1 cellular context compared by ENCODE assay signal in genomic region chr18:12862467-12862866, GRCh38.
TF ChIP-seq lines count a peak whose summit lies in the region.

No MANE protein-coding gene starts in this region.

TF ChIP-seq in HepG2, 621 proteins besides CTCF, POLR2A, EP300 and RAD21 (continued from another document):
- TF ChIP-seq POLR2AphosphoS2 (IDR thresholded peaks at IDR 0.05; ENCODE audit: low read depth, low read length) (no peak), FLYWCH1 (CRISPR knock-in tag; IDR thresholded peaks at IDR 0.05) (no peak), KAT2B (IDR thresholded peaks at IDR 0.05; ENCODE audit: borderline replicate concordance, low read depth, low read length) (no peak)
- TF ChIP-seq, protein P1, sequence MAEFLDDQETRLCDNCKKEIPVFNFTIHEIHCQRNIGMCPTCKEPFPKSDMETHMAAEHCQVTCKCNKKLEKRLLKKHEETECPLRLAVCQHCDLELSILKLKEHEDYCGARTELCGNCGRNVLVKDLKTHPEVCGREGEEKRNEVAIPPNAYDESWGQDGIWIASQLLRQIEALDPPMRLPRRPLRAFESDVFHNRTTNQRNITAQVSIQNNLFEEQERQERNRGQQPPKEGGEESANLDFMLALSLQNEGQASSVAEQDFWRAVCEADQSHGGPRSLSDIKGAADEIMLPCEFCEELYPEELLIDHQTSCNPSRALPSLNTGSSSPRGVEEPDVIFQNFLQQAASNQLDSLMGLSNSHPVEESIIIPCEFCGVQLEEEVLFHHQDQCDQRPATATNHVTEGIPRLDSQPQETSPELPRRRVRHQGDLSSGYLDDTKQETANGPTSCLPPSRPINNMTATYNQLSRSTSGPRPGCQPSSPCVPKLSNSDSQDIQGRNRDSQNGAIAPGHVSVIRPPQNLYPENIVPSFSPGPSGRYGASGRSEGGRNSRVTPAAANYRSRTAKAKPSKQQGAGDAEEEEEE (CRISPR knock-in tag; IDR thresholded peaks at IDR 0.05; ENCODE audit: borderline replicate concordance) = no peak
